Comparison of ENCODE assay signal across 2 cellular contexts in the genomic region with DNA sequence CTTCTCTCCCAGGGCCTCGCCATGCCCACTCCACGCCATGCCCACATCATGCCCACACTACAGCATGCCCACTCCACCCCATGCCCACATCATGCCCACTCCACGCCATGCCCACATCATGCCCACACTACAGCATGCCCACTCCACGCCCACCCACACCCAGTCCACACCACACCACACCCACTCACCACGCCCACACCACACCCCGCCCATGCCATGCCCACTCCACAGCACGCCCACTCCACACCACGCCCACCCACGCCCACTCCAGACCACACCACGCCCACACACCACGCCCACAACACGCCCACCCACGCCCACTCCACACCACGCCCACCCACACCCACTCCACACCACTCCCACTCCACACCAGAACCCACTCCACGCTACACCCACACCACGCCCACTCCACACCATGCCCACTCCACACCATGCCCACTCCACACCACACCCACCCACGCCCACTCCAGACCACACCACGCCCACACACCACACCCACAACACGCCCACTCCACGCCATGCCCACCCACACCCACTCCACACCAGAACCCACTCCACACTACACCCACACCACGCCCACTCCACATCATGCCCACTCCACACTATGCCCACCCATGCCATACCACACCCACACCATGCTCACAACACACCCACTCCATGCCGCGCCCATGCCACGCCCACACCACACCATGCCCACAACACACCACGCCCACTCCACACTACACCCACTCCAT.
TF ChIP-seq lines count a peak whose summit lies in the region.

No MANE protein-coding gene starts in this region.

TF ChIP-seq in SK-N-SH, 30 proteins besides CTCF, POLR2A, EP300 and RAD21 (continued from another document):
- TF ChIP-seq, protein P1, sequence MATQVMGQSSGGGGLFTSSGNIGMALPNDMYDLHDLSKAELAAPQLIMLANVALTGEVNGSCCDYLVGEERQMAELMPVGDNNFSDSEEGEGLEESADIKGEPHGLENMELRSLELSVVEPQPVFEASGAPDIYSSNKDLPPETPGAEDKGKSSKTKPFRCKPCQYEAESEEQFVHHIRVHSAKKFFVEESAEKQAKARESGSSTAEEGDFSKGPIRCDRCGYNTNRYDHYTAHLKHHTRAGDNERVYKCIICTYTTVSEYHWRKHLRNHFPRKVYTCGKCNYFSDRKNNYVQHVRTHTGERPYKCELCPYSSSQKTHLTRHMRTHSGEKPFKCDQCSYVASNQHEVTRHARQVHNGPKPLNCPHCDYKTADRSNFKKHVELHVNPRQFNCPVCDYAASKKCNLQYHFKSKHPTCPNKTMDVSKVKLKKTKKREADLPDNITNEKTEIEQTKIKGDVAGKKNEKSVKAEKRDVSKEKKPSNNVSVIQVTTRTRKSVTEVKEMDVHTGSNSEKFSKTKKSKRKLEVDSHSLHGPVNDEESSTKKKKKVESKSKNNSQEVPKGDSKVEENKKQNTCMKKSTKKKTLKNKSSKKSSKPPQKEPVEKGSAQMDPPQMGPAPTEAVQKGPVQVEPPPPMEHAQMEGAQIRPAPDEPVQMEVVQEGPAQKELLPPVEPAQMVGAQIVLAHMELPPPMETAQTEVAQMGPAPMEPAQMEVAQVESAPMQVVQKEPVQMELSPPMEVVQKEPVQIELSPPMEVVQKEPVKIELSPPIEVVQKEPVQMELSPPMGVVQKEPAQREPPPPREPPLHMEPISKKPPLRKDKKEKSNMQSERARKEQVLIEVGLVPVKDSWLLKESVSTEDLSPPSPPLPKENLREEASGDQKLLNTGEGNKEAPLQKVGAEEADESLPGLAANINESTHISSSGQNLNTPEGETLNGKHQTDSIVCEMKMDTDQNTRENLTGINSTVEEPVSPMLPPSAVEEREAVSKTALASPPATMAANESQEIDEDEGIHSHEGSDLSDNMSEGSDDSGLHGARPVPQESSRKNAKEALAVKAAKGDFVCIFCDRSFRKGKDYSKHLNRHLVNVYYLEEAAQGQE (IDR thresholded peaks at IDR 0.05; ENCODE audit: low read depth, low read length) = no peak
- TF ChIP-seq ELF1 (IDR thresholded peaks at IDR 0.05) (no peak), SIN3A (IDR thresholded peaks at IDR 0.05; ENCODE audit: borderline replicate concordance, low read depth, low read length) (no peak), TCF12 (IDR thresholded peaks at IDR 0.05) (no peak)

TF ChIP-seq in SK-N-SH treated with all-trans-retinoic acid at 6 μM for 48 hours, 23 proteins besides CTCF, POLR2A, EP300 and RAD21 (continued from another document):
- TF ChIP-seq, protein P2, sequence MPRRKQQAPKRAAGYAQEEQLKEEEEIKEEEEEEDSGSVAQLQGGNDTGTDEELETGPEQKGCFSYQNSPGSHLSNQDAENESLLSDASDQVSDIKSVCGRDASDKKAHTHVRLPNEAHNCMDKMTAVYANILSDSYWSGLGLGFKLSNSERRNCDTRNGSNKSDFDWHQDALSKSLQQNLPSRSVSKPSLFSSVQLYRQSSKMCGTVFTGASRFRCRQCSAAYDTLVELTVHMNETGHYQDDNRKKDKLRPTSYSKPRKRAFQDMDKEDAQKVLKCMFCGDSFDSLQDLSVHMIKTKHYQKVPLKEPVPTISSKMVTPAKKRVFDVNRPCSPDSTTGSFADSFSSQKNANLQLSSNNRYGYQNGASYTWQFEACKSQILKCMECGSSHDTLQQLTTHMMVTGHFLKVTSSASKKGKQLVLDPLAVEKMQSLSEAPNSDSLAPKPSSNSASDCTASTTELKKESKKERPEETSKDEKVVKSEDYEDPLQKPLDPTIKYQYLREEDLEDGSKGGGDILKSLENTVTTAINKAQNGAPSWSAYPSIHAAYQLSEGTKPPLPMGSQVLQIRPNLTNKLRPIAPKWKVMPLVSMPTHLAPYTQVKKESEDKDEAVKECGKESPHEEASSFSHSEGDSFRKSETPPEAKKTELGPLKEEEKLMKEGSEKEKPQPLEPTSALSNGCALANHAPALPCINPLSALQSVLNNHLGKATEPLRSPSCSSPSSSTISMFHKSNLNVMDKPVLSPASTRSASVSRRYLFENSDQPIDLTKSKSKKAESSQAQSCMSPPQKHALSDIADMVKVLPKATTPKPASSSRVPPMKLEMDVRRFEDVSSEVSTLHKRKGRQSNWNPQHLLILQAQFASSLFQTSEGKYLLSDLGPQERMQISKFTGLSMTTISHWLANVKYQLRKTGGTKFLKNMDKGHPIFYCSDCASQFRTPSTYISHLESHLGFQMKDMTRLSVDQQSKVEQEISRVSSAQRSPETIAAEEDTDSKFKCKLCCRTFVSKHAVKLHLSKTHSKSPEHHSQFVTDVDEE (CRISPR knock-in tag; IDR thresholded peaks at IDR 0.05) = no peak
- no peak for TF ChIP-seq ZFP30 (CRISPR knock-in tag; IDR thresholded peaks at IDR 0.05)
- TF ChIP-seq, protein P3, sequence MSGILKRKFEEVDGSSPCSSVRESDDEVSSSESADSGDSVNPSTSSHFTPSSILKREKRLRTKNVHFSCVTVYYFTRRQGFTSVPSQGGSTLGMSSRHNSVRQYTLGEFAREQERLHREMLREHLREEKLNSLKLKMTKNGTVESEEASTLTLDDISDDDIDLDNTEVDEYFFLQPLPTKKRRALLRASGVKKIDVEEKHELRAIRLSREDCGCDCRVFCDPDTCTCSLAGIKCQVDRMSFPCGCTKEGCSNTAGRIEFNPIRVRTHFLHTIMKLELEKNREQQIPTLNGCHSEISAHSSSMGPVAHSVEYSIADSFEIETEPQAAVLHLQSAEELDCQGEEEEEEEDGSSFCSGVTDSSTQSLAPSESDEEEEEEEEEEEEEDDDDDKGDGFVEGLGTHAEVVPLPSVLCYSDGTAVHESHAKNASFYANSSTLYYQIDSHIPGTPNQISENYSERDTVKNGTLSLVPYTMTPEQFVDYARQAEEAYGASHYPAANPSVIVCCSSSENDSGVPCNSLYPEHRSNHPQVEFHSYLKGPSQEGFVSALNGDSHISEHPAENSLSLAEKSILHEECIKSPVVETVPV (CRISPR knock-in tag; IDR thresholded peaks at IDR 0.05) = no peak
- no peak for TF ChIP-seq ISL1 (CRISPR knock-in tag; IDR thresholded peaks at IDR 0.05)
- no peak for TF ChIP-seq OSR1 (CRISPR knock-in tag; IDR thresholded peaks at IDR 0.05)
- no peak for TF ChIP-seq SNAI2 (CRISPR knock-in tag; IDR thresholded peaks at IDR 0.05)
- TF ChIP-seq CSDC2 (CRISPR knock-in tag; IDR thresholded peaks at IDR 0.05) = no peak
- TF ChIP-seq ZNF70 (CRISPR knock-in tag; IDR thresholded peaks at IDR 0.05) = no peak
- TF ChIP-seq ZC3H10 (CRISPR knock-in tag; IDR thresholded peaks at IDR 0.05) = no peak
- TF ChIP-seq GLIS3 (CRISPR knock-in tag; IDR thresholded peaks at IDR 0.05) = no peak
- no peak for TF ChIP-seq ZNF565 (CRISPR knock-in tag; conservative IDR thresholded peaks at IDR 0.05; ENCODE audit: low read depth)
- no peak for TF ChIP-seq ZFP3 (CRISPR knock-in tag; IDR thresholded peaks at IDR 0.05)
- TF ChIP-seq ARNTL (CRISPR knock-in tag; IDR thresholded peaks at IDR 0.05; ENCODE audit: borderline replicate concordance, low read depth) = no peak
TF ChIP-seq in SK-N-SH treated with all-trans-retinoic acid at 6 μM for 48 hours: peak in this region for 0.
